ENCODE assay signal across 25 cellular contexts in the genomic region with DNA sequence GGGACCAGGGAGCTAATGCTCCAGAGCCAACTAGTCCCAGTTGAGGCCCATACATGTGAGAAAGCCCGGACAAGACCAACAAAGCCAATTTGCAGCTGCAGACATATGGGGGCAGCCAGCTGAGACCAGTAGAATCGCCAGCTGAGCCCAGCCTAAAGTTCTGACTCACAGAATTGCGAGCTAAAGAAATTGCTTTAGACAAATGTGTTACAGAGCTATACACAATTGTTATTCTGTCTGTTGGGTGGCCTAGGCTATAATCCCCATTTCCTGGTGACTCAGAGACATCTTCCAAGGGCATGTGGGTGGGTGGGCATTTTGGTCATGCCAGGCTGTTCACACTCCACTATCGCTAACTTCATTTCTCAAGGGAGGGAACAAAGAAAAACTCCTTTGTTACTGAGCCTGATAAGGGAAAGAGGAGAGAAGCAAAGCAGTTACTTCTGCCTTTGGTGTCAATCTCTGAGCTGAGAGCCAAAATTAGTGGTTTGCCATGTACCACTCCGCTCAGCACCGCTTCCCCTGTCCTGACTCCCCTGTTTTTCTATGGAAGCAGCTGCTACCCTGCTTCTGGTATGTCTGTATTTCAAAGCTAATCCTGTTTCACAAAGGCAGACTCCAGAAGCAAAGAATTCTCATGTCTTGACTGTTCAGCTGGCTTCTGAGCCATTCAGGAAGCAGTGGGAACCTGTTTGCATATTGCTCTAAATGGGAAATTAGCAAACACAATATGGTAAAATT. TPM values are rescaled to one million over a fixed set of nuclear protein-coding genes. Genes with fewer than 3 reads are reported as not detected.
DNase-seq lines count a peak whose midpoint lies in the region; ATAC-seq, FAIRE-seq and TF ChIP-seq lines count a peak whose summit lies in the region.
"Had no signal": no experiment of that assay in that cellular context is flagged by ENCODE, and none has a peak within 500 bp of the region (broad histone marks: within the 10 kb centered on the region; RNA-seq: fewer than 3 reads in every experiment).

No MANE protein-coding gene starts in this region.

- no peak overlapping the region for H2AFZ ChIP-seq in HepG2 (ENCODE audit: low read length)
- H2AFZ ChIP-seq in neural progenitor cell (replicated peaks) = no peak overlapping the region

- no peak for TF ChIP-seq POLR2A in HepG2 (IDR thresholded peaks at IDR 0.05; ENCODE audit: insufficient read depth in 1 of 2, low read depth in 2 of 2, low read length in 2 of 2)
- no peak for TF ChIP-seq POLR2A in right lobe of liver (IDR thresholded peaks at IDR 0.05)

- no peak for FAIRE-seq in HepG2 (lab: Jason Lieb, UNC)
- no peak for FAIRE-seq in D721Med (lab: Jason Lieb, UNC)
- FAIRE-seq: GM12891, GM18507, H54 had no signal

- CTCF ChIA-PET in HepG2 (lab: Yijun Ruan, JAX; ENCODE audit: low intra/inter-chr PET ratio, low total read pairs) (no interaction called here), WTC11 (lab: Charles Lee) (interaction anchor here (0.6 to 1.0 kb wide), 2 partner anchors 46 to 65 kb away, joined by 3 read pairs; no protein-coding TSS in a partner anchor)

- 12% methylated on average over 6 of the region's 6 CpGs for WGBS in HepG2 (ENCODE audit: low lambda C conversion rate)
- 68% methylated on average over 5 of the region's 6 CpGs for WGBS in right lobe of liver (ENCODE audit: insufficient coverage, low coverage, low lambda C conversion rate, missing lambda C conversion rate)

- no TSS peak for BruUV-seq in HepG2 (replicated peaks; lab: Mats Ljungman, UMichigan)

- H4K20me1 ChIP-seq in HepG2 (ENCODE audit: insufficient read depth, low read length) (no peaks in the 10 kb centered on the region), neural progenitor cell (ENCODE audit: low read depth) (no peaks in the 10 kb centered on the region)
- H4K20me1 ChIP-seq: BLaER1 had no signal

- H3K79me2 ChIP-seq in HepG2 (ENCODE audit: insufficient read depth, low read length) (no peaks in the 10 kb centered on the region), neural progenitor cell (ENCODE audit: low read depth) (no peaks in the 10 kb centered on the region)

- H3K27me3 Mint-ChIP-seq in neural progenitor cell (ENCODE audit: insufficient read depth, low read depth) = peaks cover 9% of the 10 kb centered on the region
- peaks cover 12 to 15% of the 10 kb centered on the region in 2 donors for H3K27me3 Mint-ChIP-seq in natural killer cell treated with Interleukin-12 subunit alpha and Interleukin-12 subunit beta and Interleukin-15 and Interleukin-18, amount 100 ng/mL, for 72 hours
- H3K27me3 Mint-ChIP-seq in WTC11 (ENCODE audit: low read depth) = no peaks in the 10 kb centered on the region; the same call in 1 of the 2 replicates

- H3K27me3 ChIP-seq in HepG2 (ENCODE audit: control insufficient read depth in 1 of 2, insufficient read depth in 2 of 2, low read length in 2 of 2) (0 out of 5 replicates have a peak, but pooled peaks cover 0 to 5% of the 10 kb centered on the region in 2 experiments), right lobe of liver (no peaks in the 10 kb centered on the region), neural progenitor cell (peaks cover 34% of the 10 kb centered on the region)
- H3K27me3 ChIP-seq: BLaER1 had no signal

- intact Hi-C loops in HepG2 (cut with micrococcal nuclease; ENCODE audit: unreplicated experiment) = no loop called here
- intact Hi-C loops in right lobe of liver (cut with DNase I) = no loop called here

- H3K9ac ChIP-seq in HepG2 (ENCODE audit: insufficient read depth, low read depth, low read length) (no peak overlapping the region), neural progenitor cell (no peak overlapping the region)
- H3K9ac ChIP-seq: BLaER1 had no signal

- ATAC-seq in HepG2 = no peak
- no peak for ATAC-seq in right lobe of liver
- ATAC-seq in natural killer cell treated with Interleukin-12 subunit alpha and Interleukin-12 subunit beta and Interleukin-15 and Interleukin-18, amount 100 ng/mL, for 72 hours = no peak
- no peak for ATAC-seq in GM19023 (IDR thresholded peaks at IDR 0.05; ENCODE audit: unreplicated experiment)
- ATAC-seq in WTC11 = no peak
- ATAC-seq: CD8-positive, alpha-beta T cell; PC-3; T-cell had no signal

- TF ChIP-seq EP300 in HepG2 (IDR thresholded peaks at IDR 0.05; ENCODE audit: low read depth in 2 of 2, low read length in 2 of 2) = no peak
- no peak for TF ChIP-seq EP300 in HepG2 (CRISPR knock-in tag; IDR thresholded peaks at IDR 0.05; ENCODE audit: borderline replicate concordance)

- H3K9me3 Mint-ChIP-seq in neural progenitor cell (peaks cover 1% of the 10 kb centered on the region), WTC11 (peaks cover 6% of the 10 kb centered on the region; the same call in 1 of the 2 replicates)
- no peaks in the 10 kb centered on the region for H3K9me3 Mint-ChIP-seq in natural killer cell treated with Interleukin-12 subunit alpha and Interleukin-12 subunit beta and Interleukin-15 and Interleukin-18, amount 100 ng/mL, for 72 hours
- H3K9me3 Mint-ChIP-seq: CD8-positive, alpha-beta T cell; T-cell had no signal

- no peaks in the 10 kb centered on the region for H3K36me3 ChIP-seq in HepG2 (replicated peaks in 1 of 2; ENCODE audit: control insufficient read depth in 1 of 2, insufficient read depth in 2 of 2, low read length in 2 of 2)
- H3K36me3 ChIP-seq in right lobe of liver = no peaks in the 10 kb centered on the region
- no peaks in the 10 kb centered on the region for H3K36me3 ChIP-seq in neural progenitor cell
- H3K36me3 ChIP-seq: BLaER1 had no signal

- H3K36me3 Mint-ChIP-seq in neural progenitor cell (no peaks in the 10 kb centered on the region), WTC11 (no peaks in the 10 kb centered on the region)
- no peaks in the 10 kb centered on the region for H3K36me3 Mint-ChIP-seq in natural killer cell treated with Interleukin-12 subunit alpha and Interleukin-12 subunit beta and Interleukin-15 and Interleukin-18, amount 100 ng/mL, for 72 hours
- H3K36me3 Mint-ChIP-seq: CD8-positive, alpha-beta T cell; T-cell had no signal

- H3K4me3 ChIP-seq in HepG2 (replicated peaks in 1 of 3; ENCODE audit: insufficient read depth in 1 of 3, low read depth in 2 of 3, low read length in 3 of 3) = no peak overlapping the region
- no peak overlapping the region for H3K4me3 ChIP-seq in right lobe of liver
- H3K4me3 ChIP-seq in neural progenitor cell = no peak overlapping the region
- H3K4me3 ChIP-seq: BLaER1, SK-N-MC had no signal

- in situ Hi-C loops in HepG2 (cut with HindIII; ENCODE audit: extremely low pct_ligation_motif_present, low pct_unique_long_range_greater_than_20kb) = no loop called here

- H3K4me1 ChIP-seq in HepG2 (ENCODE audit: insufficient read depth, low read length) (no peaks in the 10 kb centered on the region), right lobe of liver (no peaks in the 10 kb centered on the region), neural progenitor cell (no peaks in the 10 kb centered on the region)
- H3K4me1 ChIP-seq: BLaER1 had no signal

- no peak overlapping the region for H3K4me3 Mint-ChIP-seq in neural progenitor cell
- no peak overlapping the region for H3K4me3 Mint-ChIP-seq in natural killer cell treated with Interleukin-12 subunit alpha and Interleukin-12 subunit beta and Interleukin-15 and Interleukin-18, amount 100 ng/mL, for 72 hours
- no peak overlapping the region for H3K4me3 Mint-ChIP-seq in WTC11
- H3K4me3 Mint-ChIP-seq: CD8-positive, alpha-beta T cell; T-cell had no signal

- H3K27ac Mint-ChIP-seq in neural progenitor cell (no peak overlapping the region), WTC11 (no peak overlapping the region)
- H3K27ac Mint-ChIP-seq in natural killer cell treated with Interleukin-12 subunit alpha and Interleukin-12 subunit beta and Interleukin-15 and Interleukin-18, amount 100 ng/mL, for 72 hours = no peak overlapping the region
- H3K27ac Mint-ChIP-seq: CD8-positive, alpha-beta T cell; T-cell had no signal

- H3K9me3 ChIP-seq in HepG2 (ENCODE audit: low read length) (no peaks in the 10 kb centered on the region), right lobe of liver (no peaks in the 10 kb centered on the region), neural progenitor cell (ENCODE audit: low read depth) (no peaks in the 10 kb centered on the region)

- H3K4me1 Mint-ChIP-seq in neural progenitor cell (peaks cover 3% of the 10 kb centered on the region), WTC11 (no peaks in the 10 kb centered on the region)
- no peaks in the 10 kb centered on the region for H3K4me1 Mint-ChIP-seq in natural killer cell treated with Interleukin-12 subunit alpha and Interleukin-12 subunit beta and Interleukin-15 and Interleukin-18, amount 100 ng/mL, for 72 hours (ENCODE audit: low read depth in 2 of 2)
- H3K4me1 Mint-ChIP-seq: T-cell had no signal

- no peak for TF ChIP-seq RAD21 in HepG2 (CRISPR knock-in tag; IDR thresholded peaks at IDR 0.05)

- no peak overlapping the region for H3K27ac ChIP-seq in HepG2 (ENCODE audit: extremely low read length, insufficient read depth, low read length)
- no peak overlapping the region for H3K27ac ChIP-seq in right lobe of liver
- H3K27ac ChIP-seq in neural progenitor cell = no peak overlapping the region
- H3K27ac ChIP-seq: BLaER1, SK-N-MC had no signal

- no peak for DNase-seq in HepG2 (ENCODE audit: low spot score)
- DNase-seq in right lobe of liver = no peak
- peak; percentile 35 for DNase-seq in SW480 (ENCODE audit: low spot score)
- DNase-seq in neural progenitor cell (ENCODE audit: low spot score) = peak; percentile 34
- no peak for DNase-seq in D721Med (ENCODE audit: insufficient read length, low spot score)
- no peak for DNase-seq in natural killer cell treated with Interleukin-12 subunit alpha and Interleukin-12 subunit beta and Interleukin-15 and Interleukin-18, amount 100 ng/mL, for 72 hours (ENCODE audit: low spot score)
- no peak for DNase-seq in WTC11 (ENCODE audit: low spot score)
- DNase-seq: 8988T; CD8-positive, alpha-beta T cell; DMS 273 treated with DMSO at 0.1 percent for 48 hours; GF-D8; IMR-90; Karpas-422; NCI-H1436 treated with DMSO at 0.1 percent for 48 hours; NCI-H2081; NCI-H748 treated with DMSO at 0.1 percent for 48 hours; PC-3; T-cell had no signal

- H3K4me2 ChIP-seq in HepG2 (ENCODE audit: low read depth, low read length) (no peak overlapping the region), neural progenitor cell (no peak overlapping the region)
- H3K4me2 ChIP-seq: BLaER1 had no signal

- H3F3A ChIP-seq in neural progenitor cell (ENCODE audit: low read depth) = no peaks in the 10 kb centered on the region

- POLR2A ChIA-PET in HepG2 (lab: Yijun Ruan, JAX) = no interaction called here
- POLR2A ChIA-PET in WTC11 (lab: Charles Lee) = no interaction called here

- TF ChIP-seq CTCF in HepG2 (CRISPR knock-in tag; IDR thresholded peaks at IDR 0.05) = no peak
- no peak for TF ChIP-seq CTCF in right lobe of liver (IDR thresholded peaks at IDR 0.05)
- TF ChIP-seq CTCF in neural progenitor cell (IDR thresholded peaks at IDR 0.05) = no peak
- no peak for TF ChIP-seq CTCF in D721Med (IDR thresholded peaks at IDR 0.05; ENCODE audit: insufficient read depth, missing control alignments)
- no peak for TF ChIP-seq CTCF in WTC11 (IDR thresholded peaks at IDR 0.05)

RNA-seq across cellular contexts. Expression of gene SCP2D1, which starts 26.1 kb away (rescaled TPM):
- total RNA-seq in HepG2 (2016; rRNA removed; fragmentation: Illumina TruSeq; extraction: Trizol) (not detected in 2 replicates), right lobe of liver (not detected), neural progenitor cell (ENCODE audit: low replicate concordance) (not detected in 2 replicates), WTC11 (2021) (not detected in 3 replicates)
- not detected in 2 replicates for total RNA-seq in HepG2 (2016; cell fraction: cytosol; rRNA removed; fragmentation: Illumina TruSeq; extraction: Trizol; ENCODE audit: low read depth)
- total RNA-seq in HepG2 (2016; cell fraction: insoluble cytoplasmic fraction; rRNA removed; fragmentation: Illumina TruSeq; extraction: Trizol) = not detected in 2 replicates
- not detected in 2 replicates for total RNA-seq in HepG2 (2016; cell fraction: membrane; rRNA removed; fragmentation: Illumina TruSeq; extraction: Trizol)
- not detected in 2 replicates for total RNA-seq in HepG2 (2016; cell fraction: nucleus; rRNA removed; fragmentation: Illumina TruSeq; extraction: Trizol)
- not detected in 2 replicates for polyA plus RNA-seq in HepG2 (2011; rRNA removed)
- not detected in 2 replicates for polyA plus RNA-seq in HepG2 (2011; cell fraction: cytosol; rRNA removed)
- not detected in 2 replicates for polyA plus RNA-seq in HepG2 (2011; cell fraction: nucleus; rRNA removed)
- polyA plus RNA-seq in HepG2 (2012) = not detected in 2 replicates
- polyA plus RNA-seq in HepG2 (2016; cell fraction: cytosol; fragmentation: Illumina TruSeq; extraction: Trizol; ENCODE audit: low read depth) = not detected in 2 replicates
- polyA plus RNA-seq in HepG2 (2016; cell fraction: insoluble cytoplasmic fraction; fragmentation: Illumina TruSeq; extraction: Trizol; ENCODE audit: low read depth) = not detected in 2 replicates
- polyA plus RNA-seq in HepG2 (2016; cell fraction: membrane; fragmentation: Illumina TruSeq; extraction: Trizol; ENCODE audit: low read depth) = not detected in 2 replicates
- polyA plus RNA-seq in HepG2 (2016; cell fraction: nucleus; fragmentation: Illumina TruSeq; extraction: Trizol; ENCODE audit: insufficient read depth, low read depth) = not detected in 2 replicates
- polyA minus RNA-seq in HepG2 (2011; rRNA and poly(A)+ RNA removed; ENCODE audit: low replicate concordance) = not detected in 2 replicates
- polyA minus RNA-seq in HepG2 (2011; cell fraction: cytosol; rRNA and poly(A)+ RNA removed) = not detected in 2 replicates
- not detected in 2 replicates for polyA minus RNA-seq in HepG2 (2011; cell fraction: nucleus; rRNA and poly(A)+ RNA removed)
- total RNA-seq in natural killer cell treated with Interleukin-12 subunit alpha and Interleukin-12 subunit beta and Interleukin-15 and Interleukin-18, amount 100 ng/mL, for 72 hours = not detected
- total RNA-seq: CD8-positive, alpha-beta T cell; IMR-90; NCI-H460; PC-3; T-cell had no signal
- polyA plus RNA-seq: IMR-90 had no signal

Comparison
In these comparisons a context has a peak if more than half of its experiments do, and no peak if none do; other contexts are left out.
1. DNase-seq: peak in SW480 (single experiment) and neural progenitor cell (single experiment); none in HepG2 (single experiment), right lobe of liver (0 of 3), D721Med (single experiment), natural killer cell treated with Interleukin-12 subunit alpha and Interleukin-12 subunit beta and Interleukin-15 and Interleukin-18, amount 100 ng/mL, for 72 hours (single experiment) and WTC11 (single experiment).